ENCODE assay signal across 1 cellular context in genomic region chr2:64765160-64765805, GRCh38.
TF ChIP-seq lines count a peak whose summit lies in the region.

No MANE protein-coding gene starts in this region.

TF ChIP-seq in K562, 482 proteins besides CTCF, POLR2A, EP300 and RAD21 (continued from another document):
- TF ChIP-seq, protein P1, sequence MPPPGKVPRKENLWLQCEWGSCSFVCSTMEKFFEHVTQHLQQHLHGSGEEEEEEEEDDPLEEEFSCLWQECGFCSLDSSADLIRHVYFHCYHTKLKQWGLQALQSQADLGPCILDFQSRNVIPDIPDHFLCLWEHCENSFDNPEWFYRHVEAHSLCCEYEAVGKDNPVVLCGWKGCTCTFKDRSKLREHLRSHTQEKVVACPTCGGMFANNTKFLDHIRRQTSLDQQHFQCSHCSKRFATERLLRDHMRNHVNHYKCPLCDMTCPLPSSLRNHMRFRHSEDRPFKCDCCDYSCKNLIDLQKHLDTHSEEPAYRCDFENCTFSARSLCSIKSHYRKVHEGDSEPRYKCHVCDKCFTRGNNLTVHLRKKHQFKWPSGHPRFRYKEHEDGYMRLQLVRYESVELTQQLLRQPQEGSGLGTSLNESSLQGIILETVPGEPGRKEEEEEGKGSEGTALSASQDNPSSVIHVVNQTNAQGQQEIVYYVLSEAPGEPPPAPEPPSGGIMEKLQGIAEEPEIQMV (tag; conservative IDR thresholded peaks at IDR 0.05; ENCODE audit: low read depth), result no peak
TF ChIP-seq in K562: peak in this region for 2.
